10 cellular contexts compared by ENCODE assay signal in the genomic region with DNA sequence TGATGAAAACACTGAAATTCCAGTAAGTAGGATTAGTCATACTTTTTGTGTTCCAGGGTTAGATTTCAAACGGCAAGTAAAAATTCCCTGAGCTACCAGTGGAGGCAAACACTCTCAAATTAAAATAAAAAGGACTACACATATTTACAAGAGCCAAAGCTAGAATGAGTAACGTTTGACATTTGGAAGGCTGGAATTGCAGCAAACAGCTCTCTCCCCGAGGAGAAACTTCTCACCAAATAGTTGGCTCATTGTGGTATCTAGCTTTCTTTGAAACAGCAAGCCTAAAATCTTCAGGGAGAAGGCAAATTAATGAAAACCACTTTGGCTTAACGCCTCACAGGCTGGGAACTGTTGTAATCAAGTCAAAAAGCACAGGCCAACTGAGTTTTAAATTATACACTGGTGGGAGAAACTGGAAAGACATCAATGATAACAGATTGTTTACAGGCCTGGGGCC.
DNase-seq lines count a peak whose midpoint lies in the region; TF ChIP-seq lines count a peak whose summit lies in the region.
"Had no signal": no experiment of that assay in that cellular context is flagged by ENCODE, and none has a peak within 500 bp of the region (broad histone marks: within the 10 kb centered on the region; RNA-seq: fewer than 3 reads in every experiment).

No MANE protein-coding gene starts in this region.

- H3K4me3 ChIP-seq in epithelial cell of proximal tubule (ENCODE audit: low read depth, low read length) (no peak overlapping the region), vagina (no peak overlapping the region)
- H3K4me3 ChIP-seq in CD4-positive, alpha-beta memory T cell (ENCODE audit: low read length in 2 of 2): no peak overlapping the region
- H3K4me3 ChIP-seq: right lobe of liver had no signal

- DNase-seq in NCI-H226 (peak; percentile 83), epithelial cell of proximal tubule (ENCODE audit: low read depth) (no peak), middle frontal gyrus (ENCODE audit: extremely low spot score, low spot score) (peak; percentile 30), vagina (ENCODE audit: extremely low spot score in 2 of 2) (no peak), GDM1 (lab: John Stamatoyannopoulos, UW) (no peak), NCI-H1694 treated with DMSO at 0.1 percent for 48 hours (lab: John Stamatoyannopoulos, UW) (no peak)
- DNase-seq in CD4-positive, alpha-beta memory T cell: no peak
- DNase-seq: KBM-7; right lobe of liver; stimulated activated naive CD4-positive, alpha-beta T cell treated with Interleukin-2 at 50 U/mL for 16 hours had no signal

- peaks cover 35% of the 10 kb centered on the region for H3K4me1 ChIP-seq in vagina
- no peaks in the 10 kb centered on the region for H3K4me1 ChIP-seq in CD4-positive, alpha-beta memory T cell (ENCODE audit: insufficient read depth, low read length)
- H3K4me1 ChIP-seq: right lobe of liver had no signal

- TF ChIP-seq CTCF in epithelial cell of proximal tubule (conservative IDR thresholded peaks at IDR 0.05; ENCODE audit: low read depth, low read length): peak; percentile 20
- TF ChIP-seq CTCF in vagina (IDR thresholded peaks at IDR 0.05): peak in 1 of 3 experiments; percentile 67

- H3K9me3 Mint-ChIP-seq in CD4-positive, alpha-beta memory T cell: no peaks in the 10 kb centered on the region

- no peak overlapping the region for H3K4me3 Mint-ChIP-seq in CD4-positive, alpha-beta memory T cell

- H3K27me3 ChIP-seq in vagina: no peaks in the 10 kb centered on the region
- no peaks in the 10 kb centered on the region for H3K27me3 ChIP-seq in CD4-positive, alpha-beta memory T cell (ENCODE audit: insufficient read depth, low read length)
- H3K27me3 ChIP-seq: right lobe of liver had no signal

- POLR2A ChIA-PET in CD4-positive, alpha-beta memory T cell (lab: Charles Lee; ENCODE audit: partially characterized antibody): no interaction called here

- CTCF ChIA-PET in CD4-positive, alpha-beta memory T cell (lab: Charles Lee; ENCODE audit: partially characterized antibody): interaction anchor here (1.1 to 2.4 kb wide), 3 partner anchors 11 to 17 kb away, joined by 3 to 9 read pairs (median 6); no protein-coding TSS in a partner anchor

- peaks cover 4 to 6% of the 10 kb centered on the region in 2 donors for H3K27me3 Mint-ChIP-seq in CD4-positive, alpha-beta memory T cell

- no peaks in the 10 kb centered on the region for H3K9me3 ChIP-seq in vagina
- no peaks in the 10 kb centered on the region for H3K9me3 ChIP-seq in CD4-positive, alpha-beta memory T cell (ENCODE audit: control insufficient read depth in 1 of 2, low read length in 2 of 2)
- H3K9me3 ChIP-seq: right lobe of liver had no signal

- no peaks in the 10 kb centered on the region for H3K4me1 Mint-ChIP-seq in CD4-positive, alpha-beta memory T cell

- intact Hi-C loops in vagina (cut with DNase I): no loop called here
- intact Hi-C loops in CD4-positive, alpha-beta memory T cell (cut with micrococcal nuclease): no loop called here

- H3K36me3 Mint-ChIP-seq in CD4-positive, alpha-beta memory T cell: no peaks in the 10 kb centered on the region

- no peak overlapping the region for H3K27ac Mint-ChIP-seq in CD4-positive, alpha-beta memory T cell

- TF ChIP-seq POLR2A in vagina (IDR thresholded peaks at IDR 0.05): no peak

- peak overlapping the region; percentile 59 for H3K27ac ChIP-seq in vagina
- no peak overlapping the region for H3K27ac ChIP-seq in CD4-positive, alpha-beta memory T cell (ENCODE audit: low read depth, low read length)
- H3K27ac ChIP-seq: right lobe of liver had no signal

- no peaks in the 10 kb centered on the region for H3K36me3 ChIP-seq in vagina
- no peaks in the 10 kb centered on the region for H3K36me3 ChIP-seq in CD4-positive, alpha-beta memory T cell (ENCODE audit: insufficient read depth, low read length)
- H3K36me3 ChIP-seq: right lobe of liver had no signal

Comparison
In these comparisons a context has a peak if more than half of its experiments do, and no peak if none do; other contexts are left out.
1. DNase-seq: peak in NCI-H226 (single experiment) and middle frontal gyrus (single experiment); none in epithelial cell of proximal tubule (single experiment), vagina (0 of 2), CD4-positive, alpha-beta memory T cell (0 of 5), GDM1 (single experiment) and NCI-H1694 treated with DMSO at 0.1 percent for 48 hours (single experiment).